ENCODE assay signal across 7 cellular contexts in genomic region chr19:4831351-4832340, GRCh38. TPM values are rescaled to one million over a fixed set of nuclear protein-coding genes. Genes with fewer than 3 reads are reported as not detected.
A peak's percentile ranks its signal among the peaks of the same experiment; 100 is the strongest.
DNase-seq lines count a peak whose midpoint lies in the region; ATAC-seq, FAIRE-seq and TF ChIP-seq lines count a peak whose summit lies in the region.

Gene TICAM1 (minus strand): TSS chr19:4831712. CDS start chr19:4818377, 13,335 bp downstream.

- H3K9me3 ChIP-seq in RWPE2 (ENCODE audit: severe bottlenecking), result no peaks in the 10 kb centered on the region
- no peaks in the 10 kb centered on the region for H3K9me3 ChIP-seq in thyroid gland

- peak; percentile 63 for ATAC-seq in HG02870 (IDR thresholded peaks at IDR 0.05; ENCODE audit: unreplicated experiment)
- ATAC-seq in RWPE2 (ENCODE audit: low read depth), result peak; percentile 79

- H3K27ac ChIP-seq in RWPE2 (ENCODE audit: poor library complexity, severe bottlenecking), result peak within 1 kb of the TSS; percentile 71
- H3K27ac ChIP-seq in thyroid gland, result peak within 1 kb of the TSS; percentile 88 to 93 (median 88)

- intact Hi-C loops in thyroid gland (cut with DNase I), result no loop called here

- peak; percentile 29 to 68 for TF ChIP-seq POLR2A in thyroid gland (IDR thresholded peaks at IDR 0.05)

- H3K36me3 ChIP-seq in RWPE2 (ENCODE audit: low read depth) (peaks cover 5% of the 10 kb centered on the region), thyroid gland (no peaks in the 10 kb centered on the region)

- TF ChIP-seq CTCF in RWPE2 (IDR thresholded peaks at IDR 0.05; ENCODE audit: poor library complexity, severe bottlenecking), result no peak
- no peak for TF ChIP-seq CTCF in osteocyte (IDR thresholded peaks at IDR 0.05)
- TF ChIP-seq CTCF in thyroid gland (IDR thresholded peaks at IDR 0.05), result no peak

- H3K27me3 Mint-ChIP-seq in osteocyte (ENCODE audit: unreplicated experiment), result no peaks in the 10 kb centered on the region

- FAIRE-seq in GM18507 (lab: Jason Lieb, UNC), result peak; percentile 90

- no peaks in the 10 kb centered on the region for H3K27me3 ChIP-seq in RWPE2 (ENCODE audit: insufficient read depth, poor library complexity, severe bottlenecking)
- no peaks in the 10 kb centered on the region for H3K27me3 ChIP-seq in thyroid gland

- no peaks in the 10 kb centered on the region for H3K9me3 Mint-ChIP-seq in osteocyte (ENCODE audit: unreplicated experiment)

- WGBS in thyroid gland, 2 donors, result 6 to 17% methylated on average over 23 to 47 of the region's 60 CpGs

- H3K27ac Mint-ChIP-seq in osteocyte (ENCODE audit: unreplicated experiment), result peak within 1 kb of the TSS; percentile 76

- no peak for DNase-seq in GM18507 (ENCODE audit: extremely low spot score, insufficient read length, low read depth)
- peak; percentile 64 for DNase-seq in RWPE2 (ENCODE audit: low spot score)
- peak; percentile 69 for DNase-seq in activated gamma-delta T cell treated with anti-CD3 and anti-CD28 coated beads, Interleukin-2, amount 50 U/mL, for 16 hours (ENCODE audit: low read depth)
- no peak for DNase-seq in glomerular endothelial cell (ENCODE audit: extremely low read depth, low read depth, low spot score)
- DNase-seq in osteocyte (ENCODE audit: extremely low spot score, unreplicated experiment), result no peak
- peak; percentile 75 to 82 for DNase-seq in thyroid gland

- H3K4me1 ChIP-seq in RWPE2 (ENCODE audit: insufficient read depth, poor library complexity, severe bottlenecking), result no peaks in the 10 kb centered on the region
- peaks cover 17 to 23% of the 10 kb centered on the region in 2 donors for H3K4me1 ChIP-seq in thyroid gland

- H3K4me3 ChIP-seq in RWPE2 (ENCODE audit: severe bottlenecking) (peak within 1 kb of the TSS; percentile 80), thyroid gland (replicated peaks in 1 of 3) (peak within 1 kb of the TSS; percentile 53 to 99 (median 71))

- H3K4me3 Mint-ChIP-seq in osteocyte (ENCODE audit: unreplicated experiment), result peak within 1 kb of the TSS; percentile 82

- no peaks in the 10 kb centered on the region for H3K36me3 Mint-ChIP-seq in osteocyte (ENCODE audit: unreplicated experiment)

- peaks cover 20% of the 10 kb centered on the region for H3K4me1 Mint-ChIP-seq in osteocyte (ENCODE audit: unreplicated experiment)

RNA-seq across cellular contexts. Expression of gene TICAM1, which starts in this region (rescaled TPM):
- total RNA-seq in glomerular endothelial cell (12.0 and 16.7 TPM in 2 replicates), osteocyte (6.2 and 6.6 TPM in 2 replicates), thyroid gland (1 to 10 TPM; 5.2 to 7.0 (median 6.3) TPM)

Comparison
In these comparisons a context has a peak if more than half of its experiments do, and no peak if none do; other contexts are left out.
1. DNase-seq: peak in RWPE2 (single experiment), activated gamma-delta T cell treated with anti-CD3 and anti-CD28 coated beads, Interleukin-2, amount 50 U/mL, for 16 hours (single experiment) and thyroid gland (2 of 2); none in GM18507 (single experiment), glomerular endothelial cell (single experiment) and osteocyte (single experiment).